8 cellular contexts compared by ENCODE assay signal in the genomic region with DNA sequence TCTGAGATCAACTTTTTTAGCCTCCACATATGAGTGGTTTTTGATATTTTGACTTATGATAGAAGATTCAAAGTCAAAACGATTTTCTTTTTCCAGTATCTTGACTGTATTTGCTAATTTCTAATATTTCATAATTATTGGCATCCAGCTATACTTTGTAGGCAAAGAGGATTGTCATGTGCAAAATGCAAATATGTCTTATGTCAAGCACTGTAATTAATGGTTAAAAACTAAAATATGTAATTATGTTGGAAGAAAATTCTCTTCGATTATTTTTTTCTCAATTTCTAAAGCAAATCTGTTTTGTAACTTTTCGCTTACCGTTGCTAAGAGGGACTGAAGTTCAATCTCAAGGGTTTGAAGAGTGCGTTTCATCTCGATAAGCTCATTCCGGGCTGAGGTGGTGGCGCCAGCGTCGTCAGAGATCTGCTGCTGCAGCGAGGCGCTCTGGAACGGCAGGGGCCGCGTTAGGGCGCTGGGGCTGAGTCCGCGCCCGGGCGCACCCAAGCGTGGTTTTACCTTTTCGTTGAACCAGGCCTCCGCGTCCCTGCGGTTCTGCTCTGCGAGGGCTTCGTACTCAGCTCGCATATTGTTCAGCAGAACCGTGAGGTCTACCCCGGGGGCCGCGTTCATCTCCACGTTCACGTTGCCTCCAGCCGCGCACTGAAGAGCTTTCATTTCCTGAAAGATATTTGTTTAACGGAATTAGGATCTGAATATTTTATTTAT. TPM values are rescaled to one million over a fixed set of nuclear protein-coding genes. Genes with fewer than 3 reads are reported as not detected.
DNase-seq lines count a peak whose midpoint lies in the region; ATAC-seq and TF ChIP-seq lines count a peak whose summit lies in the region.

No MANE protein-coding gene starts in this region.

- CTCF ChIA-PET in PC-9 (lab: Charles Lee): no interaction called here

- no peaks in the 10 kb centered on the region for H3K9me3 ChIP-seq in PC-9 (ENCODE audit: insufficient read depth, low read depth)
- H3K9me3 ChIP-seq in smooth muscle cell (replicated peaks; ENCODE audit: low read depth): no peaks in the 10 kb centered on the region

- no peaks in the 10 kb centered on the region for H3F3A ChIP-seq in PC-9 (ENCODE audit: insufficient read depth, low read depth)
- no peaks in the 10 kb centered on the region for H3F3A ChIP-seq in smooth muscle cell (ENCODE audit: low read depth)

- TF ChIP-seq CTCF in PC-9 (conservative IDR thresholded peaks at IDR 0.05) (no peak), smooth muscle cell (IDR thresholded peaks at IDR 0.05; ENCODE audit: borderline replicate concordance, insufficient read depth, poor library complexity, severe bottlenecking) (no peak)

- WGBS in smooth muscle cell (ENCODE audit: low lambda C conversion rate): 83% methylated on average over 37 of the region's 37 CpGs

- H3K27me3 ChIP-seq in PC-9 (ENCODE audit: insufficient read depth, low read depth): no peaks in the 10 kb centered on the region
- peaks cover 11% of the 10 kb centered on the region for H3K27me3 ChIP-seq in smooth muscle cell (ENCODE audit: low read depth)

- BruUV-seq in PC-9 (replicated peaks; lab: Mats Ljungman, UMichigan): no TSS peak

- H3K36me3 ChIP-seq in PC-9 (ENCODE audit: low read depth) (no peaks in the 10 kb centered on the region), smooth muscle cell (ENCODE audit: low read depth) (no peaks in the 10 kb centered on the region)

- no peaks in the 10 kb centered on the region for H3K9me2 ChIP-seq in PC-9 (ENCODE audit: insufficient read depth)

- H2AFZ ChIP-seq in PC-9: peak overlapping the region; percentile 66; the same call in 1 of the 2 replicates
- H2AFZ ChIP-seq in smooth muscle cell (ENCODE audit: low read depth): no peak overlapping the region

- ATAC-seq in HG02973 (IDR thresholded peaks at IDR 0.05; ENCODE audit: unreplicated experiment): no peak

- H3K27ac ChIP-seq in PC-9 (no peak overlapping the region), smooth muscle cell (ENCODE audit: low read depth) (no peak overlapping the region)

- intact Hi-C loops in PC-9 (cut with micrococcal nuclease; ENCODE audit: unreplicated experiment): loop anchor here (5.0 kb wide), 1 partner anchor 142 kb away; no protein-coding TSS in a partner anchor

- POLR2A ChIA-PET in PC-9 (lab: Charles Lee; ENCODE audit: unreplicated experiment): interaction anchor here (0.6 to 0.7 kb wide), 3 partner anchors 40 to 1779 kb away, joined by 3 to 6 read pairs (median 4); no protein-coding TSS in a partner anchor

- H3K4me1 ChIP-seq in PC-9 (replicated peaks; ENCODE audit: insufficient read depth) (no peaks in the 10 kb centered on the region), smooth muscle cell (ENCODE audit: low read depth) (no peaks in the 10 kb centered on the region)

- H3K4me3 ChIP-seq in PC-9: peak overlapping the region; percentile 41
- H3K4me3 ChIP-seq in smooth muscle cell: no peak overlapping the region

- no peaks in the 10 kb centered on the region for H3K79me2 ChIP-seq in PC-9 (ENCODE audit: low read depth)
- H3K79me2 ChIP-seq in smooth muscle cell (ENCODE audit: low read depth): no peaks in the 10 kb centered on the region

- peak; percentile 22 for DNase-seq in DMS53 treated with DMSO at 0.1 percent for 48 hours (lab: John Stamatoyannopoulos, UW; ENCODE audit: unreplicated experiment)
- peak in 1 of 2 experiments; percentile 25 for DNase-seq in PC-9
- peak; percentile 6 for DNase-seq in dermis blood vessel endothelial cell
- DNase-seq in stimulated activated CD4-positive, alpha-beta T cell treated with anti-CD3 and anti-CD28 coated beads, Interleukin-1b, Interleukin-23, amount 100 ng/mL, for 48 hours: peak; percentile 10
- DNase-seq in NCI-H2171 (lab: John Stamatoyannopoulos, UW): no peak
- DNase-seq in effector CD8-positive, alpha-beta T cell (lab: John Stamatoyannopoulos, UW): no peak
- DNase-seq in smooth muscle cell (lab: John Stamatoyannopoulos, UW; ENCODE audit: unreplicated experiment): no peak

- H3K9ac ChIP-seq in smooth muscle cell (ENCODE audit: low read depth): no peak overlapping the region

- H4K20me1 ChIP-seq in PC-9 (ENCODE audit: insufficient read depth): no peaks in the 10 kb centered on the region
- H4K20me1 ChIP-seq in smooth muscle cell (ENCODE audit: low read depth): no peaks in the 10 kb centered on the region

- H3K4me2 ChIP-seq in PC-9 (peak overlapping the region; percentile 67), smooth muscle cell (no peak overlapping the region)

RNA-seq across cellular contexts. Expression of gene KRT27, which starts 3.0 kb away (rescaled TPM):
- total RNA-seq in PC-9 (2021) (not detected in 2 replicates), dermis blood vessel endothelial cell (not detected in 2 replicates), smooth muscle cell (1.1 TPM in 1 of 2 replicates, not detected in the other)
- 0.32 and 0.54 TPM in 2 replicates for polyA plus RNA-seq in smooth muscle cell

RNA-seq across cellular contexts. Expression of gene KRT26, which starts 7.3 kb away (rescaled TPM):
- total RNA-seq in PC-9 (2021): not detected in 2 replicates
- not detected in 2 replicates for total RNA-seq in dermis blood vessel endothelial cell
- total RNA-seq in smooth muscle cell: not detected in 2 replicates
- not detected in 2 replicates for polyA plus RNA-seq in smooth muscle cell

RNA-seq across cellular contexts. Expression of gene KRT28, which starts 20.4 kb away (rescaled TPM):
- total RNA-seq in PC-9 (2021) (not detected in 2 replicates), dermis blood vessel endothelial cell (not detected in 2 replicates), smooth muscle cell (not detected in 2 replicates)
- not detected in 2 replicates for polyA plus RNA-seq in smooth muscle cell

RNA-seq across cellular contexts. Expression of gene KRT25, which starts 24.2 kb away (rescaled TPM):
- not detected in 2 replicates for total RNA-seq in PC-9 (2021)
- total RNA-seq in dermis blood vessel endothelial cell: not detected in 2 replicates
- total RNA-seq in smooth muscle cell: not detected in 2 replicates
- not detected in 2 replicates for polyA plus RNA-seq in smooth muscle cell

RNA-seq across cellular contexts. Expression of gene KRT10, which starts 43.1 kb away (rescaled TPM):
- 22.5 and 49.4 TPM in 2 replicates for total RNA-seq in PC-9 (2021)
- total RNA-seq in dermis blood vessel endothelial cell: 4.9 and 5.3 TPM in 2 replicates
- 29.0 and 48.0 TPM in 2 replicates for total RNA-seq in smooth muscle cell
- 186 and 189 TPM in 2 replicates for polyA plus RNA-seq in smooth muscle cell

Comparison
In these comparisons a context has a peak if more than half of its experiments do, and no peak if none do; other contexts are left out.
1. DNase-seq: peak in DMS53 treated with DMSO at 0.1 percent for 48 hours (single experiment), dermis blood vessel endothelial cell (single experiment) and stimulated activated CD4-positive, alpha-beta T cell treated with anti-CD3 and anti-CD28 coated beads, Interleukin-1b, Interleukin-23, amount 100 ng/mL, for 48 hours (single experiment); none in NCI-H2171 (single experiment), effector CD8-positive, alpha-beta T cell (single experiment) and smooth muscle cell (single experiment).